In genomic region chr9:110031511-110032173, GRCh38 we compare ENCODE assay signal across 16 cellular contexts.
DNase-seq lines count a peak whose midpoint lies in the region; FAIRE-seq and TF ChIP-seq lines count a peak whose summit lies in the region.
"Had no signal": no experiment of that assay in that cellular context is flagged by ENCODE, and none has a peak within 500 bp of the region (broad histone marks: within the 10 kb centered on the region; RNA-seq: fewer than 3 reads in every experiment).

No MANE protein-coding gene starts in this region.

- peak; percentile 71 for FAIRE-seq in HTR-8/SVneo (lab: Jason Lieb, UNC)
- FAIRE-seq in urothelium cell line (lab: Jason Lieb, UNC) = no peak
- FAIRE-seq: D721Med had no signal

- no peaks in the 10 kb centered on the region for H3K27me3 ChIP-seq in sigmoid colon
- H3K27me3 ChIP-seq: colonic mucosa, neural progenitor cell, tibial artery had no signal

- intact Hi-C loops in sigmoid colon (cut with DNase I) = no loop called here

- TF ChIP-seq CTCF in sigmoid colon (IDR thresholded peaks at IDR 0.05) = no peak

- 86 to 93% methylated on average over 3 of the region's 3 CpGs for WGBS in sigmoid colon, 2 donors

- no peak for DNase-seq in HTR-8/SVneo (ENCODE audit: insufficient read length, low spot score)
- peak; percentile 65 for DNase-seq in astrocyte of the hippocampus (ENCODE audit: low read depth, low spot score)
- DNase-seq in glomerular visceral epithelial cell (ENCODE audit: extremely low spot score) = peak; percentile 76
- peak; percentile 38 for DNase-seq in urothelium cell line (ENCODE audit: low spot score)
- DNase-seq in NCI-H187 treated with DMSO at 0.1 percent for 48 hours (lab: John Stamatoyannopoulos, UW) = no peak
- DNase-seq in DMS153 treated with DMSO at 0.1 percent for 48 hours (lab: John Stamatoyannopoulos, UW; ENCODE audit: unreplicated experiment) = no peak
- DNase-seq in sigmoid colon = no peak
- DNase-seq: activated naive CD4-positive, alpha-beta T cell treated with Interleukin-2 at 50 U/mL for 16 hours; colonic mucosa; glutamatergic neuron; left ventricle myocardium superior; RPMI8226; stimulated activated CD4-positive, alpha-beta T cell treated with anti-CD3 and anti-CD28 coated beads, Interleukin-12 subunit alpha, Interleukin-12 subunit beta, amount 100 ng/mL, for 4 hours; tibial artery had no signal

- peaks cover 0 to 5% (median 0%) of the 10 kb centered on the region in 4 donors for H3K4me1 ChIP-seq in sigmoid colon
- H3K4me1 ChIP-seq: colonic mucosa had no signal

- no peaks in the 10 kb centered on the region for H3K9me3 ChIP-seq in sigmoid colon
- H3K9me3 ChIP-seq: colonic mucosa, tibial artery had no signal

- no peaks in the 10 kb centered on the region for H3K36me3 ChIP-seq in sigmoid colon
- H3K36me3 ChIP-seq: colonic mucosa, neural progenitor cell, tibial artery had no signal

- no peak overlapping the region for H3K4me3 ChIP-seq in sigmoid colon
- H3K4me3 ChIP-seq: colonic mucosa, neural progenitor cell, tibial artery had no signal

- TF ChIP-seq EP300 in sigmoid colon (IDR thresholded peaks at IDR 0.05) = no peak

- no peak for TF ChIP-seq POLR2A in sigmoid colon (IDR thresholded peaks at IDR 0.05)

- no peak overlapping the region for H3K27ac ChIP-seq in sigmoid colon
- H3K27ac ChIP-seq: colonic mucosa, neural progenitor cell had no signal

Comparison
In these comparisons a context has a peak if more than half of its experiments do, and no peak if none do; other contexts are left out.
1. DNase-seq: peak in astrocyte of the hippocampus (single experiment), glomerular visceral epithelial cell (single experiment) and urothelium cell line (single experiment); none in HTR-8/SVneo (single experiment), NCI-H187 treated with DMSO at 0.1 percent for 48 hours (single experiment), DMS153 treated with DMSO at 0.1 percent for 48 hours (single experiment) and sigmoid colon (single experiment).